ENCODE assay signal across 32 cellular contexts in the genomic region with DNA sequence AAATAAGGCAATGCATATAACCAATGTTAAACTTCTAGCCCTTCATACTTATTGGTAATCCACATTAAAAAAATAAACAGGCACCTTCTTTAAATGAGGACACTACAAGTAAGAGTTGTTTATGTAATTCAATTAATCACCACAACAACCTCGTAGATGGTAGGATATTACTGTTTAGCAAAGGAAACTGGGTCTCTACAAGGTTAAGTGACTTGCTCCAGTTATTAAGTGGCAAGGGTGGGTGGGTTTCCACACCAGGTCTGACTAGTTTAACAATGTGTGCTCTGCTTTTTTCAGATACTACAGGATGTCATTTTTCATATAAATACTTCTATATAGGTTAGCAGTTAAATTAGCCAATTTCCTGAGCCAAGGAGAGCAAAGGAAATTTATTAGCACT.
"Had no signal": no experiment of that assay in that cellular context is flagged by ENCODE, and none has a peak within 500 bp of the region (broad histone marks: within the 10 kb centered on the region; RNA-seq: fewer than 3 reads in every experiment).

No MANE protein-coding gene starts in this region.

- H3K27me3 Mint-ChIP-seq: activated CD4-positive, alpha-beta T cell treated with anti-CD3 and anti-CD28 coated beads, Interleukin-2, amount 10 ng/mL, durations not matched to agents 24 days and 14 days; activated naive CD4-positive, alpha-beta T cell treated with anti-CD3 and anti-CD28 coated beads, Interleukin-2, amount 50 U/mL, for 24 hours; activated naive CD8-positive, alpha-beta T cell treated with anti-CD3 and anti-CD28 coated beads, Interleukin-2, amount 10 ng/mL, durations not matched to agents 7 days and 5 days; activated T-cell treated with anti-CD3 and anti-CD28 coated beads, Interleukin-2, amount 50 U/mL, for 24 hours; central memory CD8-positive, alpha-beta T cell had no signal

- H3K4me3 Mint-ChIP-seq: activated CD4-positive, alpha-beta T cell treated with anti-CD3 and anti-CD28 coated beads, Interleukin-2, amount 10 ng/mL, durations not matched to agents 24 days and 14 days; activated CD8-positive, alpha-beta T cell treated with anti-CD3 and anti-CD28 coated beads, Interleukin-2, amount 10 ng/mL, durations not matched to agents 7 days and 5 days; activated naive CD4-positive, alpha-beta T cell treated with anti-CD3 and anti-CD28 coated beads, Interleukin-2, amount 50 U/mL, for 24 hours; activated naive CD8-positive, alpha-beta T cell treated with anti-CD3 and anti-CD28 coated beads, Interleukin-2, amount 10 ng/mL, durations not matched to agents 7 days and 5 days; activated T-cell treated with anti-CD3 and anti-CD28 coated beads, Interleukin-2, amount 50 U/mL, for 24 hours; central memory CD8-positive, alpha-beta T cell; T-helper 1 cell treated with Interleukin-12 subunit alpha and Interleukin-12 subunit beta and Interleukin-4 antibody, amounts not matched to agents 30 μg/mL and 1 μg/mL, for 36 hours; T-helper 2 cell treated with Interferon-gamma antibody and Interleukin-4, amounts not matched to agents 5 μg/mL and 100 μg/mL, for 36 hours had no signal

- H3K4me2 ChIP-seq: PC-9 had no signal

- H2AFZ ChIP-seq: PC-9 had no signal

- H3K9me3 Mint-ChIP-seq: activated CD4-positive, alpha-beta T cell treated with anti-CD3 and anti-CD28 coated beads, Interleukin-2, amount 10 ng/mL, durations not matched to agents 24 days and 14 days; activated naive CD4-positive, alpha-beta T cell treated with anti-CD3 and anti-CD28 coated beads, Interleukin-2, amount 50 U/mL, for 24 hours; activated naive CD8-positive, alpha-beta T cell treated with anti-CD3 and anti-CD28 coated beads, Interleukin-2, amount 10 ng/mL, durations not matched to agents 7 days and 5 days; activated T-cell treated with anti-CD3 and anti-CD28 coated beads, Interleukin-2, amount 50 U/mL, for 24 hours; activated T-helper 2 cell treated with anti-CD3 and anti-CD28 coated beads, Interferon-gamma antibody, Interleukin-2, Interleukin-4, amounts not matched to agents 10 μg/mL and 5 μg/mL and 100 μg/mL, durations not matched to agents 14 hours and 24 hours and 36 hours; central memory CD8-positive, alpha-beta T cell; T-helper 1 cell treated with Interleukin-12 subunit alpha and Interleukin-12 subunit beta and Interleukin-4 antibody, amounts not matched to agents 30 μg/mL and 1 μg/mL, for 36 hours; T-helper 2 cell treated with Interferon-gamma antibody and Interleukin-4, amounts not matched to agents 5 μg/mL and 100 μg/mL, for 36 hours had no signal

- H3K4me1 Mint-ChIP-seq: activated naive CD4-positive, alpha-beta T cell treated with anti-CD3 and anti-CD28 coated beads, Interleukin-2, amount 50 U/mL, for 24 hours had no signal

- H3K36me3 ChIP-seq: ascending aorta, cardiac muscle cell, MG63 had no signal

- H3K27ac ChIP-seq: ascending aorta, cardiac muscle cell, PC-9, RWPE1 had no signal

- H3K9me3 ChIP-seq: ascending aorta, MG63 had no signal

- H3K27ac Mint-ChIP-seq: activated CD4-positive, alpha-beta T cell treated with anti-CD3 and anti-CD28 coated beads, Interleukin-2, amount 10 ng/mL, durations not matched to agents 24 days and 14 days; activated CD8-positive, alpha-beta T cell treated with anti-CD3 and anti-CD28 coated beads, Interleukin-2, amount 10 ng/mL, durations not matched to agents 7 days and 5 days; activated naive CD4-positive, alpha-beta T cell treated with anti-CD3 and anti-CD28 coated beads, Interleukin-2, amount 50 U/mL, for 24 hours; activated naive CD8-positive, alpha-beta T cell treated with anti-CD3 and anti-CD28 coated beads, Interleukin-2, amount 10 ng/mL, durations not matched to agents 7 days and 5 days; activated T-cell treated with anti-CD3 and anti-CD28 coated beads, Interleukin-2, amount 50 U/mL, for 24 hours; activated T-helper 2 cell treated with anti-CD3 and anti-CD28 coated beads, Interferon-gamma antibody, Interleukin-2, Interleukin-4, amounts not matched to agents 10 μg/mL and 5 μg/mL and 100 μg/mL, durations not matched to agents 14 hours and 24 hours and 36 hours; T-helper 1 cell treated with Interleukin-12 subunit alpha and Interleukin-12 subunit beta and Interleukin-4 antibody, amounts not matched to agents 30 μg/mL and 1 μg/mL, for 36 hours; T-helper 2 cell treated with Interferon-gamma antibody and Interleukin-4, amounts not matched to agents 5 μg/mL and 100 μg/mL, for 36 hours had no signal

- H3K27me3 ChIP-seq: ascending aorta, cardiac muscle cell, MG63 had no signal

- H3K4me3 ChIP-seq: ascending aorta, cardiac muscle cell, MG63, PC-9 had no signal

- DNase-seq: activated CD4-positive, alpha-beta T cell treated with anti-CD3 and anti-CD28 coated beads, Interleukin-2, amount 10 ng/mL, durations not matched to agents 24 days and 14 days; activated CD4-positive, alpha-beta T cell treated with anti-CD3 and anti-CD28 coated beads, Interleukin-2, amount 50 U/mL, for 48 hours; activated CD8-positive, alpha-beta T cell treated with anti-CD3 and anti-CD28 coated beads, Interleukin-2, amount 10 ng/mL, durations not matched to agents 7 days and 5 days; activated gamma-delta T cell; activated naive CD4-positive, alpha-beta T cell treated with Interleukin-2 at 50 U/mL for 16 hours; activated naive CD8-positive, alpha-beta T cell treated with anti-CD3 and anti-CD28 coated beads, Interleukin-2, amount 10 ng/mL, durations not matched to agents 7 days and 5 days; activated T-cell treated with anti-CD3 and anti-CD28 coated beads, Interleukin-2, amount 50 U/mL, for 24 hours; amygdala; Karpas-422; MG63; NCI-H1048; NCI-H1105 treated with DMSO at 0.1 percent for 48 hours; NCI-H1436; NCI-H1694; NCI-H2029; NCI-H345; NCI-H524 treated with DMSO at 0.1 percent for 48 hours; NK-92 treated with Interleukin-12 subunit alpha and Interleukin-12 subunit beta, amount 100 ng/mL, for 24 hours; PC-9; SIG-M5; SW 1271 had no signal

- H3K4me1 ChIP-seq: ascending aorta had no signal

- FAIRE-seq: RCC 7860, TTC549 had no signal

- ATAC-seq: activated CD8-positive, alpha-beta T cell treated with anti-CD3 and anti-CD28 coated beads, Interleukin-2, amount 10 ng/mL, durations not matched to agents 7 days and 5 days; Right ventricle myocardium inferior had no signal
